ENCODE assay signal across 27 cellular contexts in genomic region chr12:114751712-114752111, GRCh38.
DNase-seq lines count a peak whose midpoint lies in the region; ATAC-seq, FAIRE-seq and TF ChIP-seq lines count a peak whose summit lies in the region.
"Had no signal": no experiment of that assay in that cellular context is flagged by ENCODE, and none has a peak within 500 bp of the region (broad histone marks: within the 10 kb centered on the region; RNA-seq: fewer than 3 reads in every experiment).

No MANE protein-coding gene starts in this region.

- no peak overlapping the region for H3K14ac ChIP-seq in H1 (ENCODE audit: insufficient read length)

- no peak overlapping the region for H2BK15ac ChIP-seq in H1 (ENCODE audit: low read length)
- H2BK15ac ChIP-seq in mesendoderm (replicated peaks; ENCODE audit: low read depth) = no peak overlapping the region

- H4K5ac ChIP-seq in H1 (ENCODE audit: insufficient read length, low read depth, low read length) (no peak overlapping the region), mesendoderm (ENCODE audit: low read length) (no peak overlapping the region)

- TF ChIP-seq EP300 in H1 (IDR thresholded peaks at IDR 0.05; ENCODE audit: borderline replicate concordance in 1 of 2, low read depth in 2 of 2, low read length in 2 of 2) = no peak

- no peaks in the 10 kb centered on the region for H3K4me1 ChIP-seq in right cardiac atrium (ENCODE audit: control insufficient read depth, insufficient read depth, low read length)
- peaks cover 0 to 16% (median 9%) of the 10 kb centered on the region in 4 experiments for H3K4me1 ChIP-seq in H1 (replicated peaks in 1 of 4; ENCODE audit: control insufficient read depth in 3 of 4, insufficient read depth in 4 of 4, low read length in 3 of 4)
- H3K4me1 ChIP-seq in mesendoderm (ENCODE audit: control insufficient read depth, low read depth, low read length) = peaks cover 15% of the 10 kb centered on the region
- peaks cover 37 to 45% of the 10 kb centered on the region in 2 donors for H3K4me1 ChIP-seq in adrenal gland (replicated peaks in 1 of 2)

- FAIRE-seq in H1 (lab: Jason Lieb, UNC) = peak; percentile 71
- FAIRE-seq: GM12891, HTR-8/SVneo had no signal

- H3K36me3 ChIP-seq in H1 (ENCODE audit: control insufficient read depth in 2 of 4, insufficient read depth in 4 of 4, low read length in 3 of 4) (no peaks in the 10 kb centered on the region), mesendoderm (ENCODE audit: control insufficient read depth, insufficient read depth, low read length) (no peaks in the 10 kb centered on the region), adrenal gland (replicated peaks in 1 of 2) (no peaks in the 10 kb centered on the region)
- H3K36me3 ChIP-seq: BE2C had no signal

- no peak overlapping the region for H2AFZ ChIP-seq in H1 (ENCODE audit: low read length)

- H2BK20ac ChIP-seq in H1 (ENCODE audit: low read length) = no peak overlapping the region

- no peak overlapping the region for H3K9ac ChIP-seq in H1 (replicated peaks in 1 of 4; ENCODE audit: extremely low read depth in 1 of 4, low read depth in 3 of 4, low read length in 3 of 4)
- H3K9ac ChIP-seq in mesendoderm (ENCODE audit: low read length) = no peak overlapping the region
- H3K9ac ChIP-seq: KMS-11 had no signal

- no peak overlapping the region for H4K91ac ChIP-seq in H1 (replicated peaks; ENCODE audit: insufficient read length, low read length)

- no peak overlapping the region for H3K4ac ChIP-seq in H1 (replicated peaks; ENCODE audit: insufficient read length, low read depth, low read length)
- H3K4ac ChIP-seq in mesendoderm (ENCODE audit: low read depth, low read length) = no peak overlapping the region

- H3K56ac ChIP-seq in H1 (replicated peaks; ENCODE audit: insufficient read length, low read depth, low read length) = no peak overlapping the region
- H3K56ac ChIP-seq in mesendoderm (ENCODE audit: low read length) = no peak overlapping the region

- H3K18ac ChIP-seq in H1 (ENCODE audit: extremely low read depth, low read length) (no peak overlapping the region), mesendoderm (ENCODE audit: low read length) (no peak overlapping the region)

- no peak overlapping the region for H2BK12ac ChIP-seq in H1 (ENCODE audit: low read depth, low read length)

- no peak overlapping the region for H2BK5ac ChIP-seq in H1 (ENCODE audit: low read depth, low read length)
- no peak overlapping the region for H2BK5ac ChIP-seq in mesendoderm (ENCODE audit: low read length)

- peak overlapping the region in 1 of 2 experiments; percentile 3; a peak in 1 of 4 replicates for H3K4me2 ChIP-seq in H1 (ENCODE audit: insufficient read depth in 1 of 2, low read depth in 2 of 2, low read length in 2 of 2)
- H3K4me2 ChIP-seq in mesendoderm (ENCODE audit: low read length) = no peak overlapping the region
- H3K4me2 ChIP-seq: KMS-11 had no signal

- ATAC-seq in Right ventricle myocardium superior (ENCODE audit: poor library complexity) = peak; percentile 14
- no peak for ATAC-seq in right cardiac atrium
- ATAC-seq in HG03460 (IDR thresholded peaks at IDR 0.05; ENCODE audit: unreplicated experiment) = no peak

- WGBS in right cardiac atrium = 84% methylated on average over 2 of the region's 2 CpGs
- WGBS in H1 (ENCODE audit: extremely low coverage in 1 of 2, insufficient coverage in 1 of 2, insufficient read length in 1 of 2, insufficient replicate concordance in 2 of 2, low coverage in 1 of 2, low lambda C conversion rate in 2 of 2, missing lambda C conversion rate in 1 of 2), 2 experiments = 47% methylated on average over 2 of the region's 2 CpGs; no CpG with 5 or more reads in 1 of the 2 experiments
- no CpG with 5 or more reads among the region's 2 CpGs for WGBS in mesendoderm (ENCODE audit: extremely low coverage, insufficient coverage, low lambda C conversion rate)
- 62 to 78% (median 70%) methylated on average over 2 of the region's 2 CpGs for WGBS in adrenal gland, 4 donors

- no peaks in the 10 kb centered on the region for H4K20me1 ChIP-seq in H1 (replicated peaks in 1 of 2; ENCODE audit: control insufficient read depth in 1 of 2, insufficient read depth in 2 of 2, low read length in 2 of 2)

- no peak for TF ChIP-seq POLR2A in H1 (IDR thresholded peaks at IDR 0.05; ENCODE audit: control extremely low read depth in 1 of 2, low read depth in 2 of 2, low read length in 2 of 2)
- no peak for TF ChIP-seq POLR2A in adrenal gland (IDR thresholded peaks at IDR 0.05)

- no peak overlapping the region for H3K4me3 ChIP-seq in right cardiac atrium (ENCODE audit: low read length)
- no peak overlapping the region for H3K4me3 ChIP-seq in H1 (ENCODE audit: extremely low read depth in 1 of 4, insufficient read depth in 2 of 4, low read depth in 3 of 4, low read length in 4 of 4)
- H3K4me3 ChIP-seq in mesendoderm (ENCODE audit: low read length) = no peak overlapping the region
- no peak overlapping the region for H3K4me3 ChIP-seq in adrenal gland
- H3K4me3 ChIP-seq: SK-N-MC had no signal

- TF ChIP-seq CTCF in H1 (IDR thresholded peaks at IDR 0.05; ENCODE audit: control extremely low read depth in 1 of 3, insufficient read depth in 1 of 3, low read depth in 1 of 3, low read length in 3 of 3) = no peak
- no peak for TF ChIP-seq CTCF in adrenal gland (IDR thresholded peaks at IDR 0.05)

- H3K27ac ChIP-seq in right cardiac atrium (ENCODE audit: low read length) (no peak overlapping the region), H1 (ENCODE audit: low read depth, low read length) (no peak overlapping the region), mesendoderm (ENCODE audit: low read depth, low read length) (no peak overlapping the region), adrenal gland (peak overlapping the region in 2 of 5 donors; percentile 10 to 74)
- H3K27ac ChIP-seq: 22Rv1, KMS-11, RWPE1, SK-N-MC had no signal

- intact Hi-C loops in Right ventricle myocardium superior (cut with DNase I) (no loop called here), right cardiac atrium (cut with DNase I) (no loop called here), adrenal gland (cut with DNase I) (no loop called here)

- no peaks in the 10 kb centered on the region for H3K9me3 ChIP-seq in right cardiac atrium (ENCODE audit: control insufficient read depth, low read length)
- H3K9me3 ChIP-seq in H1 (ENCODE audit: insufficient read depth in 2 of 2, low read depth in 1 of 2, low read length in 1 of 2) = no peaks in the 10 kb centered on the region
- no peaks in the 10 kb centered on the region for H3K9me3 ChIP-seq in adrenal gland (replicated peaks in 1 of 3)
- H3K9me3 ChIP-seq: BE2C had no signal

- H3K79me2 ChIP-seq in H1 (ENCODE audit: control insufficient read depth in 1 of 2, insufficient read depth in 2 of 2, low read length in 2 of 2) (no peaks in the 10 kb centered on the region), mesendoderm (ENCODE audit: control insufficient read depth, insufficient read depth, low read length) (no peaks in the 10 kb centered on the region)

- H2AK5ac ChIP-seq in H1 (ENCODE audit: low read depth, low read length) (no peak overlapping the region), mesendoderm (ENCODE audit: low read length) (no peak overlapping the region)

- POLR2A ChIA-PET in H1 (lab: Charles Lee; ENCODE audit: partially characterized antibody) = interaction anchor here (1.2 kb wide), 1 partner anchor 10 kb away, joined by 3 read pairs; no protein-coding TSS in a partner anchor

- H3K79me1 ChIP-seq in H1 (ENCODE audit: low read depth, low read length) (no peaks in the 10 kb centered on the region), mesendoderm (ENCODE audit: low read length) (no peaks in the 10 kb centered on the region)

- CTCF ChIA-PET in H1 (lab: Charles Lee; ENCODE audit: partially characterized antibody) = interaction anchor here (0.7 kb wide), 1 partner anchor 17 kb away, joined by 3 read pairs; no protein-coding TSS in a partner anchor

- H4K8ac ChIP-seq in H1 (ENCODE audit: extremely low read depth, insufficient read depth, low read length) (no peak overlapping the region), mesendoderm (ENCODE audit: low read depth, low read length) (no peak overlapping the region)

- H3K23ac ChIP-seq in H1 (ENCODE audit: insufficient read length) = no peak overlapping the region
- H3K23ac ChIP-seq in mesendoderm (ENCODE audit: low read length) = no peak overlapping the region

- H3K23me2 ChIP-seq in H1 (ENCODE audit: low read depth, low read length) = no peaks in the 10 kb centered on the region

- no peak for TF ChIP-seq RAD21 in H1 (IDR thresholded peaks at IDR 0.05 in 1 of 2, conservative IDR thresholded peaks at IDR 0.05 in 1 of 2; ENCODE audit: low read depth in 2 of 2, low read length in 2 of 2)

- H3K27me3 ChIP-seq in right cardiac atrium (ENCODE audit: control insufficient read depth, insufficient read depth) (no peaks in the 10 kb centered on the region), H1 (replicated peaks in 1 of 4; ENCODE audit: control insufficient read depth in 3 of 4, extremely low read depth in 1 of 4, insufficient read depth in 3 of 4, low read length in 3 of 4) (peaks cover 0 to 7% (median 2%) of the 10 kb centered on the region in 4 experiments; a peak in 4 of 7 replicates), mesendoderm (ENCODE audit: insufficient read depth, low read length, poor library complexity) (no peaks in the 10 kb centered on the region), adrenal gland (no peaks in the 10 kb centered on the region)
- H3K27me3 ChIP-seq: BE2C had no signal

- H2BK120ac ChIP-seq in H1 (replicated peaks; ENCODE audit: low read depth, low read length) = no peak overlapping the region
- no peak overlapping the region for H2BK120ac ChIP-seq in mesendoderm (ENCODE audit: low read depth, low read length)

- DNase-seq in Right ventricle myocardium superior (no peak), right cardiac atrium (no peak), H1 (ENCODE audit: low read depth in 1 of 2, low spot score in 2 of 2) (no peak), mesendoderm (peak; percentile 57), H4 (ENCODE audit: low spot score) (no peak), adrenal gland (no peak)
- DNase-seq: CD8-positive, alpha-beta memory T cell; DMS 273 treated with DMSO at 0.1 percent for 48 hours; DMS79; EL; GF-D8; H7; MM.1S; NCI-H1417; NCI-H1694; NCI-H2081; NCI-H2227 treated with DMSO at 0.1 percent for 48 hours; NCI-H526 treated with DMSO at 0.1 percent for 48 hours; SHP77 treated with DMSO at 0.1 percent for 48 hours had no signal

TF ChIP-seq in H1, 55 proteins besides CTCF, POLR2A, EP300 and RAD21 (continues in another document):
- 0 out of 2 replicates have a peak, but pooled peaks have one; percentile 25 for TF ChIP-seq SP1 (IDR thresholded peaks at IDR 0.05; ENCODE audit: low read depth, low read length)
- no peak for TF ChIP-seq HDAC2 (IDR thresholded peaks at IDR 0.05; ENCODE audit: borderline replicate concordance in 1 of 2, low read depth in 2 of 2, low read length in 2 of 2)
- no peak for TF ChIP-seq CREB1 (IDR thresholded peaks at IDR 0.05)
- peak; percentile 88 for TF ChIP-seq TEAD4 (IDR thresholded peaks at IDR 0.05; ENCODE audit: low read depth, low read length)
